17 cellular contexts compared by ENCODE assay signal in genomic region chr1:101166583-101167120, GRCh38.
DNase-seq lines count a peak whose midpoint lies in the region; ATAC-seq and TF ChIP-seq lines count a peak whose summit lies in the region.
"Had no signal": no experiment of that assay in that cellular context is flagged by ENCODE, and none has a peak within 500 bp of the region (broad histone marks: within the 10 kb centered on the region; RNA-seq: fewer than 3 reads in every experiment).

No MANE protein-coding gene starts in this region.

- peaks cover 10% of the 10 kb centered on the region for H3K4me1 Mint-ChIP-seq in endodermal cell
- peaks cover 50% of the 10 kb centered on the region for H3K4me1 Mint-ChIP-seq in stimulated activated naive CD8-positive, alpha-beta T cell treated with anti-CD3 and anti-CD28 coated beads, Interleukin-15, Interleukin-2, amounts not matched to agents 100 ng/mL and 50 ng/mL, for 24 hours (ENCODE audit: low read depth)

- H3K9me3 ChIP-seq in cardiac muscle cell (ENCODE audit: low read depth), result no peaks in the 10 kb centered on the region
- no peaks in the 10 kb centered on the region for H3K9me3 ChIP-seq in endodermal cell (ENCODE audit: control insufficient read depth, low read length)
- no peaks in the 10 kb centered on the region for H3K9me3 ChIP-seq in trophoblast cell (ENCODE audit: insufficient read depth, low read depth, low read length)
- H3K9me3 ChIP-seq: HAP-1 had no signal

- H3K9ac ChIP-seq in endodermal cell (ENCODE audit: extremely low read depth, low read length, poor library complexity, severe bottlenecking), result no peak overlapping the region
- H3K9ac ChIP-seq in trophoblast cell (ENCODE audit: low read length), result no peak overlapping the region
- H3K9ac ChIP-seq: BLaER1 treated with 17β-estradiol and CSF1 and Interleukin-3, amounts not matched to agents 10 nM and 100 nM had no signal

- WGBS in endodermal cell (ENCODE audit: insufficient coverage in 1 of 2, insufficient read length in 1 of 2), 2 experiments, result 94 to 100% methylated on average over 1 of the region's 1 CpG
- no CpG with 5 or more reads among the region's 1 CpG for WGBS in trophoblast cell (ENCODE audit: extremely low coverage, insufficient coverage, insufficient read length)

- no peaks in the 10 kb centered on the region for H3K9me3 Mint-ChIP-seq in endodermal cell
- no peaks in the 10 kb centered on the region for H3K9me3 Mint-ChIP-seq in stimulated activated naive CD8-positive, alpha-beta T cell treated with anti-CD3 and anti-CD28 coated beads, Interleukin-15, Interleukin-2, amounts not matched to agents 100 ng/mL and 50 ng/mL, for 24 hours
- H3K9me3 Mint-ChIP-seq: CD8-positive, alpha-beta memory T cell had no signal

- no peaks in the 10 kb centered on the region for H3K79me2 ChIP-seq in trophoblast cell (ENCODE audit: control insufficient read depth, insufficient read depth, low read length, poor library complexity)

- no peak overlapping the region for H2AK5ac ChIP-seq in trophoblast cell (ENCODE audit: low read length)

- no peak overlapping the region for H3K4me2 ChIP-seq in trophoblast cell (ENCODE audit: low read length)

- no peak for ATAC-seq in GM18867 (IDR thresholded peaks at IDR 0.05; ENCODE audit: unreplicated experiment)

- no peak overlapping the region for H3K4ac ChIP-seq in trophoblast cell (ENCODE audit: low read depth, low read length)

- no peak overlapping the region for H3K14ac ChIP-seq in trophoblast cell (ENCODE audit: low read length)

- TF ChIP-seq CTCF in cardiac muscle cell (IDR thresholded peaks at IDR 0.05; ENCODE audit: low read depth, low read length), result no peak
- TF ChIP-seq CTCF in endodermal cell (conservative IDR thresholded peaks at IDR 0.05), result no peak

- H4K8ac ChIP-seq in trophoblast cell (ENCODE audit: low read depth, low read length), result no peak overlapping the region

- no peaks in the 10 kb centered on the region for H3K79me1 ChIP-seq in trophoblast cell (ENCODE audit: low read length)

- H4K12ac ChIP-seq in trophoblast cell (ENCODE audit: low read depth, low read length), result no peak overlapping the region

- no peaks in the 10 kb centered on the region for H3K36me3 Mint-ChIP-seq in endodermal cell (ENCODE audit: low read depth)
- peaks cover 3% of the 10 kb centered on the region for H3K36me3 Mint-ChIP-seq in stimulated activated naive CD8-positive, alpha-beta T cell treated with anti-CD3 and anti-CD28 coated beads, Interleukin-15, Interleukin-2, amounts not matched to agents 100 ng/mL and 50 ng/mL, for 24 hours (ENCODE audit: low read depth)
- H3K36me3 Mint-ChIP-seq: CD8-positive, alpha-beta memory T cell had no signal

- H3K27ac Mint-ChIP-seq in endodermal cell, result no peak overlapping the region
- H3K27ac Mint-ChIP-seq in stimulated activated naive CD8-positive, alpha-beta T cell treated with anti-CD3 and anti-CD28 coated beads, Interleukin-15, Interleukin-2, amounts not matched to agents 100 ng/mL and 50 ng/mL, for 24 hours, result peak overlapping the region; percentile 40

- intact Hi-C loops in cardiac septum (cut with DNase I), result no loop called here

- peak overlapping the region; percentile 78 for H3K27ac ChIP-seq in cardiac muscle cell
- H3K27ac ChIP-seq in endodermal cell (ENCODE audit: low read depth, low read length), result no peak overlapping the region
- no peak overlapping the region for H3K27ac ChIP-seq in trophoblast cell (ENCODE audit: low read depth, low read length)
- H3K27ac ChIP-seq: BLaER1 treated with 17β-estradiol and CSF1 and Interleukin-3, amounts not matched to agents 10 nM and 100 nM had no signal

- H3K23ac ChIP-seq in trophoblast cell (ENCODE audit: low read length), result no peak overlapping the region

- H3K36me3 ChIP-seq in cardiac muscle cell, result no peaks in the 10 kb centered on the region
- H3K36me3 ChIP-seq in endodermal cell (ENCODE audit: control insufficient read depth, insufficient read depth, low read length), result no peaks in the 10 kb centered on the region
- H3K36me3 ChIP-seq in trophoblast cell (ENCODE audit: control insufficient read depth in 1 of 2, insufficient read depth in 2 of 2, low read length in 2 of 2), result no peaks in the 10 kb centered on the region
- H3K36me3 ChIP-seq: BLaER1 treated with 17β-estradiol and CSF1 and Interleukin-3, amounts not matched to agents 10 nM and 100 nM; HAP-1 had no signal

- H3K27me3 Mint-ChIP-seq in endodermal cell (ENCODE audit: insufficient read depth), result no peaks in the 10 kb centered on the region
- no peaks in the 10 kb centered on the region for H3K27me3 Mint-ChIP-seq in stimulated activated naive CD8-positive, alpha-beta T cell treated with anti-CD3 and anti-CD28 coated beads, Interleukin-15, Interleukin-2, amounts not matched to agents 100 ng/mL and 50 ng/mL, for 24 hours
- H3K27me3 Mint-ChIP-seq: CD8-positive, alpha-beta memory T cell had no signal

- no peak for DNase-seq in cardiac muscle cell (ENCODE audit: low read depth in 1 of 2, low spot score in 1 of 2)
- DNase-seq in cardiac septum (ENCODE audit: low spot score), result no peak
- peak; percentile 30 for DNase-seq in M059J (ENCODE audit: low read depth)
- peak; percentile 60 for DNase-seq in endodermal cell
- no peak for DNase-seq in SHP77 (lab: John Stamatoyannopoulos, UW)
- no peak for DNase-seq in trophoblast cell
- DNase-seq: CD8-positive, alpha-beta memory T cell; MM.1S; NCI-H1105 treated with DMSO at 0.1 percent for 48 hours; NCI-H1694 treated with DMSO at 0.1 percent for 48 hours; NCI-H226; NCI-H524 treated with DMSO at 0.1 percent for 48 hours; SHP77 treated with DMSO at 0.1 percent for 48 hours had no signal

- H2BK5ac ChIP-seq in trophoblast cell (ENCODE audit: low read depth, low read length, poor library complexity), result no peak overlapping the region

- H3K27me3 ChIP-seq in cardiac muscle cell, result no peaks in the 10 kb centered on the region
- H3K27me3 ChIP-seq in endodermal cell (ENCODE audit: control insufficient read depth, insufficient read depth, low read length, poor library complexity, severe bottlenecking), result no peaks in the 10 kb centered on the region
- H3K27me3 ChIP-seq in trophoblast cell (ENCODE audit: insufficient read depth, low read length), result no peaks in the 10 kb centered on the region
- H3K27me3 ChIP-seq: BLaER1 treated with 17β-estradiol and CSF1 and Interleukin-3, amounts not matched to agents 10 nM and 100 nM had no signal

- no peak overlapping the region for H2AFZ ChIP-seq in trophoblast cell (ENCODE audit: insufficient read depth, low read length, poor library complexity)

- H3K18ac ChIP-seq in trophoblast cell (ENCODE audit: low read length), result no peak overlapping the region

- peaks cover 16% of the 10 kb centered on the region for H3K4me1 ChIP-seq in cardiac muscle cell (ENCODE audit: low read depth)
- peaks cover 14% of the 10 kb centered on the region for H3K4me1 ChIP-seq in endodermal cell (ENCODE audit: control insufficient read depth, insufficient read depth, low read length)
- peaks cover 0 to 2% of the 10 kb centered on the region in 2 experiments for H3K4me1 ChIP-seq in trophoblast cell (ENCODE audit: control insufficient read depth in 1 of 2, insufficient read depth in 2 of 2, low read length in 2 of 2)

- no peak overlapping the region for H2BK120ac ChIP-seq in trophoblast cell (ENCODE audit: insufficient read depth, low read length, poor library complexity)

- H2BK12ac ChIP-seq in trophoblast cell (ENCODE audit: low read length), result no peak overlapping the region

- H4K91ac ChIP-seq in trophoblast cell (ENCODE audit: low read depth, low read length), result no peak overlapping the region

- no peak overlapping the region for H3K4me3 Mint-ChIP-seq in endodermal cell
- no peak overlapping the region for H3K4me3 Mint-ChIP-seq in stimulated activated naive CD8-positive, alpha-beta T cell treated with anti-CD3 and anti-CD28 coated beads, Interleukin-15, Interleukin-2, amounts not matched to agents 100 ng/mL and 50 ng/mL, for 24 hours
- H3K4me3 Mint-ChIP-seq: CD8-positive, alpha-beta memory T cell had no signal

- H3K4me3 ChIP-seq in cardiac muscle cell (no peak overlapping the region), endodermal cell (ENCODE audit: low read length) (peak overlapping the region; percentile 57), trophoblast cell (ENCODE audit: low read depth, low read length) (no peak overlapping the region)
- H3K4me3 ChIP-seq: BLaER1 treated with 17β-estradiol and CSF1 and Interleukin-3, amounts not matched to agents 10 nM and 100 nM; HAP-1 had no signal

Comparison
In these comparisons a context has a peak if more than half of its experiments do, and no peak if none do; other contexts are left out.
1. DNase-seq: peak in M059J (single experiment) and endodermal cell (single experiment); none in cardiac muscle cell (0 of 2), cardiac septum (single experiment), SHP77 (0 of 2) and trophoblast cell (0 of 2).